In genomic region chr5:175967471-175968372, GRCh38 we compare ENCODE assay signal across 8 cellular contexts. TPM values are rescaled to one million over a fixed set of nuclear protein-coding genes. Genes with fewer than 3 reads are reported as not detected.
DNase-seq lines count a peak whose midpoint lies in the region; TF ChIP-seq lines count a peak whose summit lies in the region.
"Not testable (repeated sequence)": the region's sequence is repeated elsewhere in the genome, so short reads cannot be mapped to it uniquely, and the experiment has no call there.

Gene THOC3, minus strand, starts transcription at chr5:175968315. Its CDS starts 107 bp downstream, at chr5:175968208.

- H3K36me3 Mint-ChIP-seq in H9 (ENCODE audit: insufficient read depth in 1 of 3, low read depth in 3 of 3): peaks cover 2 to 18% (median 9%) of the 10 kb centered on the region in 3 experiments; a peak in 4 of 7 replicates
- not testable (repeated sequence) for H3K36me3 Mint-ChIP-seq in IgD-negative memory B cell; activated CD4-positive, alpha-beta T cell treated with anti-CD3 and anti-CD28 coated beads, Interleukin-2, amount 10 ng/mL, durations not matched to agents 7 days and 5 days (ENCODE audit: low read depth)

- H3K4ac ChIP-seq in H9 (ENCODE audit: low read depth, low read length): not testable (repeated sequence)

- H3K4me3 ChIP-seq in cardiac fibroblast (replicated peaks in 1 of 2; ENCODE audit: low read depth in 2 of 2, low read length in 2 of 2) (peak within 1 kb of the TSS; percentile 60 to 67), prostate gland (peak within 1 kb of the TSS; percentile 50 to 76), subcutaneous abdominal adipose tissue (ENCODE audit: low read depth in 1 of 5, low read length in 5 of 5) (peak within 1 kb of the TSS in 4 of 5 donors; percentile 66 to 76 (median 69))

- H3K79me2 ChIP-seq in H9 (ENCODE audit: insufficient read depth, low read length): not testable (repeated sequence)

- CTCF ChIA-PET in activated CD4-positive, alpha-beta T cell treated with anti-CD3 and anti-CD28 coated beads, Interleukin-2, amount 10 ng/mL, durations not matched to agents 7 days and 5 days (lab: Charles Lee): not testable (repeated sequence)

- DNase-seq in H9 (peak; percentile 46), cardiac fibroblast (ENCODE audit: low read depth in 2 of 2) (peak; percentile 76 to 86), iPS DF 19.7 (ENCODE audit: low read depth, low spot score) (peak; percentile 2), prostate gland (ENCODE audit: low spot score) (peak; percentile 35)
- peak; percentile 66 for DNase-seq in activated CD4-positive, alpha-beta T cell treated with anti-CD3 and anti-CD28 coated beads, Interleukin-2, amount 10 ng/mL, durations not matched to agents 7 days and 5 days

- H3K18ac ChIP-seq in H9 (ENCODE audit: insufficient read length, low read depth, low read length): not testable (repeated sequence)

- not testable (repeated sequence) for H3K56ac ChIP-seq in H9 (ENCODE audit: insufficient read length, low read depth, low read length)

- not testable (repeated sequence) for H4K20me1 ChIP-seq in H9 (ENCODE audit: control insufficient read depth, insufficient read depth, insufficient read length)

- not testable (repeated sequence) for H3K79me1 ChIP-seq in H9 (ENCODE audit: insufficient read depth, low read depth, low read length, poor library complexity, severe bottlenecking)

- H2BK15ac ChIP-seq in H9 (ENCODE audit: low read depth, low read length): not testable (repeated sequence)

- intact Hi-C loops in prostate gland (cut with DNase I): not testable (repeated sequence)

- H3K4me1 ChIP-seq in H9 (ENCODE audit: insufficient read depth, low read length); prostate gland (replicated peaks); subcutaneous abdominal adipose tissue (ENCODE audit: control insufficient read depth in 5 of 5, insufficient read depth in 5 of 5, low read length in 5 of 5): not testable (repeated sequence)

- not testable (repeated sequence) for H3K27ac ChIP-seq in H9 (ENCODE audit: insufficient read length, low read depth, low read length); subcutaneous abdominal adipose tissue (ENCODE audit: low read depth, low read length)
- peak within 1 kb of the TSS in 1 of 2 donors; percentile 42 for H3K27ac ChIP-seq in prostate gland

- not testable (repeated sequence) for TF ChIP-seq CTCF in H9 (conservative IDR thresholded peaks at IDR 0.05); cardiac fibroblast (IDR thresholded peaks at IDR 0.05; ENCODE audit: low read depth, low read length); prostate gland (IDR thresholded peaks at IDR 0.05)

- not testable (repeated sequence) for H3K27ac Mint-ChIP-seq in H9, IgD-negative memory B cell
- H3K27ac Mint-ChIP-seq in activated CD4-positive, alpha-beta T cell treated with anti-CD3 and anti-CD28 coated beads, Interleukin-2, amount 10 ng/mL, durations not matched to agents 7 days and 5 days: peak within 1 kb of the TSS; percentile 77

- H2AFZ ChIP-seq in H9 (ENCODE audit: low read length): not testable (repeated sequence)

- not testable (repeated sequence) for H2BK120ac ChIP-seq in H9 (ENCODE audit: low read depth, low read length, poor library complexity, severe bottlenecking)

- not testable (repeated sequence) for H4K8ac ChIP-seq in H9 (replicated peaks; ENCODE audit: insufficient read length, low read depth, low read length)

- not testable (repeated sequence) for H4K5ac ChIP-seq in H9 (ENCODE audit: insufficient read length, low read depth, low read length)

- not testable (repeated sequence) for H3T11ph ChIP-seq in H9 (ENCODE audit: low read length)

- H3K9ac ChIP-seq in H9 (ENCODE audit: extremely low read depth, insufficient read length, low read length): peak within 1 kb of the TSS; percentile 91
- peak within 1 kb of the TSS in 2 of 5 donors; percentile 45 to 66 for H3K9ac ChIP-seq in subcutaneous abdominal adipose tissue (ENCODE audit: low read length in 5 of 5)

- H2BK5ac ChIP-seq in H9 (ENCODE audit: insufficient read length, low read length): not testable (repeated sequence)

- TF ChIP-seq POLR2A in GM10847 (IDR thresholded peaks at IDR 0.05; ENCODE audit: extremely low read depth, insufficient read length): peak; percentile 45
- not testable (repeated sequence) for TF ChIP-seq POLR2A in prostate gland (IDR thresholded peaks at IDR 0.05)

- not testable (repeated sequence) for H4K91ac ChIP-seq in H9 (ENCODE audit: insufficient read length, low read depth, low read length)

- no CpG with 5 or more reads among the region's 67 CpGs for WGBS in H9 (ENCODE audit: extremely low coverage, insufficient read length, low lambda C conversion rate)
- WGBS in prostate gland: 0% methylated on average over 18 of the region's 67 CpGs

- POLR2A ChIA-PET in activated CD4-positive, alpha-beta T cell treated with anti-CD3 and anti-CD28 coated beads, Interleukin-2, amount 10 ng/mL, durations not matched to agents 7 days and 5 days (lab: Charles Lee): not testable (repeated sequence)

- not testable (repeated sequence) for H3K9me3 Mint-ChIP-seq in H9; IgD-negative memory B cell; activated CD4-positive, alpha-beta T cell treated with anti-CD3 and anti-CD28 coated beads, Interleukin-2, amount 10 ng/mL, durations not matched to agents 7 days and 5 days

- not testable (repeated sequence) for H3K23me2 ChIP-seq in H9 (ENCODE audit: insufficient read length, low read depth, low read length, poor library complexity, severe bottlenecking)

- not testable (repeated sequence) for H3K4me1 Mint-ChIP-seq in H9; IgD-negative memory B cell; activated CD4-positive, alpha-beta T cell treated with anti-CD3 and anti-CD28 coated beads, Interleukin-2, amount 10 ng/mL, durations not matched to agents 7 days and 5 days

- H3K27me3 Mint-ChIP-seq in H9 (ENCODE audit: low read depth); IgD-negative memory B cell; activated CD4-positive, alpha-beta T cell treated with anti-CD3 and anti-CD28 coated beads, Interleukin-2, amount 10 ng/mL, durations not matched to agents 7 days and 5 days: not testable (repeated sequence)

- not testable (repeated sequence) for H2BK20ac ChIP-seq in H9 (ENCODE audit: low read depth, low read length, poor library complexity, severe bottlenecking)

- H3K4me3 Mint-ChIP-seq in H9: peak within 1 kb of the TSS; percentile 77 to 89
- H3K4me3 Mint-ChIP-seq in IgD-negative memory B cell: peak within 1 kb of the TSS; percentile 65 to 95 (median 88)
- H3K4me3 Mint-ChIP-seq in activated CD4-positive, alpha-beta T cell treated with anti-CD3 and anti-CD28 coated beads, Interleukin-2, amount 10 ng/mL, durations not matched to agents 7 days and 5 days: peak within 1 kb of the TSS; percentile 78

- H2AK5ac ChIP-seq in H9 (ENCODE audit: insufficient read length, low read length): not testable (repeated sequence)

- not testable (repeated sequence) for H2BK12ac ChIP-seq in H9 (ENCODE audit: insufficient read length, low read depth, low read length)

- H3K36me3 ChIP-seq in prostate gland; subcutaneous abdominal adipose tissue (ENCODE audit: control insufficient read depth in 5 of 5, insufficient read depth in 5 of 5, low read length in 5 of 5): not testable (repeated sequence)

- not testable (repeated sequence) for H3K9me3 ChIP-seq in H9 (ENCODE audit: control insufficient read depth, low read depth, low read length); prostate gland; subcutaneous abdominal adipose tissue (ENCODE audit: control insufficient read depth in 5 of 5, low read length in 5 of 5)

- not testable (repeated sequence) for H3K27me3 ChIP-seq in H9 (ENCODE audit: insufficient read depth, low read length); prostate gland (replicated peaks; ENCODE audit: insufficient read depth); subcutaneous abdominal adipose tissue (ENCODE audit: control insufficient read depth in 5 of 5, insufficient read depth in 4 of 5, low read length in 5 of 5)

- not testable (repeated sequence) for H3K23ac ChIP-seq in H9 (ENCODE audit: insufficient read length, low read depth, low read length)

- H3K14ac ChIP-seq in H9 (ENCODE audit: insufficient read depth, low read length): not testable (repeated sequence)

- H3K4me2 ChIP-seq in H9 (ENCODE audit: insufficient read depth, insufficient read length, low read length): peak within 1 kb of the TSS; percentile 21

RNA-seq across cellular contexts. Expression of gene THOC3, which starts in this region (rescaled TPM):
- total RNA-seq in H9 (2021): 123 TPM in 2 replicates
- 58.0 TPM for polyA plus RNA-seq in IgD-negative memory B cell
- total RNA-seq in activated CD4-positive, alpha-beta T cell treated with anti-CD3 and anti-CD28 coated beads, Interleukin-2, amount 10 ng/mL, durations not matched to agents 7 days and 5 days: 10 to 100 TPM; 58.4 to 61.6 TPM
- 10 to 100 TPM; 30.2 to 63.3 TPM for total RNA-seq in prostate gland

Comparison
In these comparisons a context has a peak if more than half of its experiments do, and no peak if none do; other contexts are left out.
1. DNase-seq: peak in every context shown above with its lines; median percentile 81 in cardiac fibroblast; 66 in activated CD4-positive, alpha-beta T cell treated with anti-CD3 and anti-CD28 coated beads, Interleukin-2, amount 10 ng/mL, durations not matched to agents 7 days and 5 days; 46 in H9; 35 in prostate gland; 2 in iPS DF 19.7.